In the genomic region with DNA sequence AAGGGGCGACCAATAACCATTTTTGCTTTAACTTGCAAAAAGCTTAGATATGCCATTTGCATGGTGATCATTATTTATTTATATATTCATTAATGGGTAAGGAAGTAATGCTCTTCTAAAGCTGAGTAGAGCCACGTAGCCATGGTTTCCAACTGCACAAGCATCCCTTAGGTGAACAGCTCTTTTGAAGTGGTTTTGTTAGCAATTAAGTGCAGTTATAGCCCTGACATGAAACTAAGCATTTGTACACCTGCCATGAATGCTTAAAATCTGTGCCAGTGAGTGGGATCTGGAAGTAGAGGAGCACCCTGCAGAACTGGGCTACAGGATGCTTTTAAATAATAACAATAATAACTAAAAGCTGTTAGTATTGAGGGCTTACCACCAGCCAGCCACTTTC, we compare ENCODE assay signal across 15 cellular contexts. TPM values are rescaled to one million over a fixed set of nuclear protein-coding genes. Genes with fewer than 3 reads are reported as not detected.
A peak's percentile ranks its signal among the peaks of the same experiment; 100 is the strongest.
DNase-seq lines count a peak whose midpoint lies in the region; ATAC-seq lines count a peak whose summit lies in the region.
"Had no signal": no experiment of that assay in that cellular context is flagged by ENCODE, and none has a peak within 500 bp of the region (broad histone marks: within the 10 kb centered on the region; RNA-seq: fewer than 3 reads in every experiment).

No MANE protein-coding gene starts in this region.

- CTCF ChIA-PET in T-cell (lab: Charles Lee) = interaction anchor here (0.6 to 0.7 kb wide), 2 partner anchors 123 to 440 kb away, joined by 3 read pairs; no protein-coding TSS in a partner anchor

- peaks cover 37% of the 10 kb centered on the region for H3K36me3 Mint-ChIP-seq in T-cell

- H3K4me3 Mint-ChIP-seq in T-cell = no peak overlapping the region

- peaks cover 0 to 4% (median 3%) of the 10 kb centered on the region in 5 donors for H3K36me3 ChIP-seq in subcutaneous abdominal adipose tissue (ENCODE audit: control insufficient read depth in 5 of 5, insufficient read depth in 5 of 5, low read length in 5 of 5)
- H3K36me3 ChIP-seq: pancreas had no signal

- no peak overlapping the region for H3K4me3 ChIP-seq in subcutaneous abdominal adipose tissue (ENCODE audit: low read depth in 1 of 5, low read length in 5 of 5)
- H3K4me3 ChIP-seq: pancreas had no signal

- peak overlapping the region; percentile 39 for H3K27ac ChIP-seq in subcutaneous abdominal adipose tissue (ENCODE audit: low read depth, low read length)
- H3K27ac ChIP-seq: 22Rv1, C4-2B, pancreas had no signal

- H3K27me3 ChIP-seq in subcutaneous abdominal adipose tissue (ENCODE audit: control insufficient read depth in 5 of 5, insufficient read depth in 4 of 5, low read length in 5 of 5) = no peaks in the 10 kb centered on the region
- H3K27me3 ChIP-seq: pancreas had no signal

- peaks cover 11 to 62% (median 57%) of the 10 kb centered on the region in 5 donors for H3K4me1 ChIP-seq in subcutaneous abdominal adipose tissue (ENCODE audit: control insufficient read depth in 5 of 5, insufficient read depth in 5 of 5, low read length in 5 of 5)

- no peak overlapping the region for H3K9ac ChIP-seq in subcutaneous abdominal adipose tissue (ENCODE audit: low read length in 5 of 5)

- H3K27me3 Mint-ChIP-seq in T-cell = no peaks in the 10 kb centered on the region

- POLR2A ChIA-PET in T-cell (lab: Charles Lee) = interaction anchor here in 1 of 2 donors (0.7 kb wide), 1 partner anchor 14 kb away, joined by 4 read pairs; no protein-coding TSS in a partner anchor

- ATAC-seq in T-cell (replicated peaks in 1 of 4) = peak in 3 of 4 experiments; percentile 58 to 63 (median 59)
- ATAC-seq in HG03097 (IDR thresholded peaks at IDR 0.05; ENCODE audit: low FRiP score, unreplicated experiment) = no peak
- ATAC-seq: esophagus mucosa, pancreas, SK-N-SH treated with all-trans-retinoic acid at 6 μM for 48 hours had no signal

- H3K9me3 ChIP-seq in subcutaneous abdominal adipose tissue (ENCODE audit: control insufficient read depth in 5 of 5, low read length in 5 of 5) = no peaks in the 10 kb centered on the region
- H3K9me3 ChIP-seq: pancreas had no signal

- no peak overlapping the region for H3K27ac Mint-ChIP-seq in T-cell

- H3K9me3 Mint-ChIP-seq in T-cell = no peaks in the 10 kb centered on the region

- peaks cover 50 to 75% (median 55%) of the 10 kb centered on the region in 3 donors for H3K4me1 Mint-ChIP-seq in T-cell

- peak; percentile 49 for DNase-seq in NCI-H2029 treated with DMSO at 0.1 percent for 48 hours (lab: John Stamatoyannopoulos, UW)
- DNase-seq in NCI-H2029 (lab: John Stamatoyannopoulos, UW) = no peak
- peak; percentile 39 for DNase-seq in NCI-H1417 treated with DMSO at 0.1 percent for 48 hours (lab: John Stamatoyannopoulos, UW)
- DNase-seq in T-cell = no peak
- DNase-seq in stimulated activated CD4-positive, alpha-beta T cell treated with anti-CD3 and anti-CD28 coated beads, Interleukin-15, amount 100 ng/mL, for 24 hours = no peak
- no peak for DNase-seq in DMS 273 treated with DMSO at 0.1 percent for 48 hours (lab: John Stamatoyannopoulos, UW)
- DNase-seq: dermis blood vessel endothelial cell, pancreas, small intestine had no signal

RNA-seq across cellular contexts. Expression of a gene that starts 19.1 kb away (rescaled TPM):
- 10 to 100 TPM; 13.8 to 21.8 (median 20.6) TPM for total RNA-seq in T-cell

Comparison
In these comparisons a context has a peak if more than half of its experiments do, and no peak if none do; other contexts are left out.
1. DNase-seq: peak in NCI-H2029 treated with DMSO at 0.1 percent for 48 hours (single experiment) and NCI-H1417 treated with DMSO at 0.1 percent for 48 hours (single experiment); none in NCI-H2029 (single experiment), T-cell (0 of 34), stimulated activated CD4-positive, alpha-beta T cell treated with anti-CD3 and anti-CD28 coated beads, Interleukin-15, amount 100 ng/mL, for 24 hours (single experiment) and DMS 273 treated with DMSO at 0.1 percent for 48 hours (single experiment).